ENCODE assay signal across 1 cellular context in genomic region chr3:43288850-43289249, GRCh38.
TF ChIP-seq lines count a peak whose summit lies in the region.

No MANE protein-coding gene starts in this region.

TF ChIP-seq in HepG2, 621 proteins besides CTCF, POLR2A, EP300 and RAD21 (continued from another document):
- peak; percentile 41; the same call in 1 of the 2 replicates for TF ChIP-seq AHDC1 (CRISPR knock-in tag; IDR thresholded peaks at IDR 0.05; ENCODE audit: borderline replicate concordance)
- peak; percentile 61 for TF ChIP-seq FOXP4 (CRISPR knock-in tag; IDR thresholded peaks at IDR 0.05)
- TF ChIP-seq HMGXB4 (CRISPR knock-in tag; IDR thresholded peaks at IDR 0.05; ENCODE audit: borderline replicate concordance in 1 of 2, low read depth in 1 of 2): peak in 1 of 2 experiments; percentile 44; a peak in 1 of 4 replicates
- TF ChIP-seq ZNF850 (CRISPR knock-in tag; conservative IDR thresholded peaks at IDR 0.05): no peak
- TF ChIP-seq ZNF761 (CRISPR knock-in tag; conservative IDR thresholded peaks at IDR 0.05): no peak
- no peak for TF ChIP-seq ATM (IDR thresholded peaks at IDR 0.05; ENCODE audit: borderline replicate concordance)
- 0 out of 2 replicates have a peak, but pooled peaks have one; percentile 18 for TF ChIP-seq TFE3 (CRISPR knock-in tag; IDR thresholded peaks at IDR 0.05)
